ENCODE assay signal across 1 cellular context in genomic region chr22:38735465-38736256, GRCh38.
TF ChIP-seq lines count a peak whose summit lies in the region.

No MANE protein-coding gene starts in this region.

TF ChIP-seq in GM23338, 12 proteins besides CTCF, POLR2A, EP300 and RAD21 (continued from another document):
- TF ChIP-seq, protein P1, sequence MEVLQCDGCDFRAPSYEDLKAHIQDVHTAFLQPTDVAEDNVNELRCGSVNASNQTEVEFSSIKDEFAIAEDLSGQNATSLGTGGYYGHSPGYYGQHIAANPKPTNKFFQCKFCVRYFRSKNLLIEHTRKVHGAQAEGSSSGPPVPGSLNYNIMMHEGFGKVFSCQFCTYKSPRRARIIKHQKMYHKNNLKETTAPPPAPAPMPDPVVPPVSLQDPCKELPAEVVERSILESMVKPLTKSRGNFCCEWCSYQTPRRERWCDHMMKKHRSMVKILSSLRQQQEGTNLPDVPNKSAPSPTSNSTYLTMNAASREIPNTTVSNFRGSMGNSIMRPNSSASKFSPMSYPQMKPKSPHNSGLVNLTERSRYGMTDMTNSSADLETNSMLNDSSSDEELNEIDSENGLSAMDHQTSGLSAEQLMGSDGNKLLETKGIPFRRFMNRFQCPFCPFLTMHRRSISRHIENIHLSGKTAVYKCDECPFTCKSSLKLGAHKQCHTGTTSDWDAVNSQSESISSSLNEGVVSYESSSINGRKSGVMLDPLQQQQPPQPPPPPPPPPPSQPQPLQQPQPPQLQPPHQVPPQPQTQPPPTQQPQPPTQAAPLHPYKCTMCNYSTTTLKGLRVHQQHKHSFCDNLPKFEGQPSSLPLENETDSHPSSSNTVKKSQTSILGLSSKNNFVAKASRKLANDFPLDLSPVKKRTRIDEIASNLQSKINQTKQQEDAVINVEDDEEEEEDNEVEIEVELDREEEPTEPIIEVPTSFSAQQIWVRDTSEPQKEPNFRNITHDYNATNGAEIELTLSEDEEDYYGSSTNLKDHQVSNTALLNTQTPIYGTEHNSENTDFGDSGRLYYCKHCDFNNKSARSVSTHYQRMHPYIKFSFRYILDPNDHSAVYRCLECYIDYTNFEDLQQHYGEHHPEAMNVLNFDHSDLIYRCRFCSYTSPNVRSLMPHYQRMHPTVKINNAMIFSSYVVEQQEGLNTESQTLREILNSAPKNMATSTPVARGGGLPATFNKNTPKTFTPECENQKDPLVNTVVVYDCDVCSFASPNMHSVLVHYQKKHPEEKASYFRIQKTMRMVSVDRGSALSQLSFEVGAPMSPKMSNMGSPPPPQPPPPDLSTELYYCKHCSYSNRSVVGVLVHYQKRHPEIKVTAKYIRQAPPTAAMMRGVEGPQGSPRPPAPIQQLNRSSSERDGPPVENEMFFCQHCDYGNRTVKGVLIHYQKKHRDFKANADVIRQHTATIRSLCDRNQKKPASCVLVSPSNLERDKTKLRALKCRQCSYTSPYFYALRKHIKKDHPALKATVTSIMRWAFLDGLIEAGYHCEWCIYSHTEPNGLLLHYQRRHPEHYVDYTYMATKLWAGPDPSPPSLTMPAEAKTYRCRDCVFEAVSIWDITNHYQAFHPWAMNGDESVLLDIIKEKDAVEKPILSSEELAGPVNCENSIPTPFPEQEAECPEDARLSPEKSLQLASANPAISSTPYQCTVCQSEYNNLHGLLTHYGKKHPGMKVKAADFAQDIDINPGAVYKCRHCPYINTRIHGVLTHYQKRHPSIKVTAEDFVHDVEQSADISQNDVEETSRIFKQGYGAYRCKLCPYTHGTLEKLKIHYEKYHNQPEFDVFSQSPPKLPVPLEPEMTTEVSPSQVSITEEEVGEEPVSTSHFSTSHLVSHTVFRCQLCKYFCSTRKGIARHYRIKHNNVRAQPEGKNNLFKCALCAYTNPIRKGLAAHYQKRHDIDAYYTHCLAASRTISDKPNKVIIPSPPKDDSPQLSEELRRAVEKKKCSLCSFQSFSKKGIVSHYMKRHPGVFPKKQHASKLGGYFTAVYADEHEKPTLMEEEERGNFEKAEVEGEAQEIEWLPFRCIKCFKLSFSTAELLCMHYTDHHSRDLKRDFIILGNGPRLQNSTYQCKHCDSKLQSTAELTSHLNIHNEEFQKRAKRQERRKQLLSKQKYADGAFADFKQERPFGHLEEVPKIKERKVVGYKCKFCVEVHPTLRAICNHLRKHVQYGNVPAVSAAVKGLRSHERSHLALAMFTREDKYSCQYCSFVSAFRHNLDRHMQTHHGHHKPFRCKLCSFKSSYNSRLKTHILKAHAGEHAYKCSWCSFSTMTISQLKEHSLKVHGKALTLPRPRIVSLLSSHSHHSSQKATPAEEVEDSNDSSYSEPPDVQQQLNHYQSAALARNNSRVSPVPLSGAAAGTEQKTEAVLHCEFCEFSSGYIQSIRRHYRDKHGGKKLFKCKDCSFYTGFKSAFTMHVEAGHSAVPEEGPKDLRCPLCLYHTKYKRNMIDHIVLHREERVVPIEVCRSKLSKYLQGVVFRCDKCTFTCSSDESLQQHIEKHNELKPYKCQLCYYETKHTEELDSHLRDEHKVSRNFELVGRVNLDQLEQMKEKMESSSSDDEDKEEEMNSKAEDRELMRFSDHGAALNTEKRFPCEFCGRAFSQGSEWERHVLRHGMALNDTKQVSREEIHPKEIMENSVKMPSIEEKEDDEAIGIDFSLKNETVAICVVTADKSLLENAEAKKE (CRISPR knock-in tag; IDR thresholded peaks at IDR 0.05): no peak
- TF ChIP-seq ZNF331 (CRISPR knock-in tag; IDR thresholded peaks at IDR 0.05; ENCODE audit: low read depth): no peak
- TF ChIP-seq ETS1 (IDR thresholded peaks at IDR 0.05): no peak
- no peak for TF ChIP-seq ZNF114 (CRISPR knock-in tag; IDR thresholded peaks at IDR 0.05)
- TF ChIP-seq POLR2AphosphoS5 (IDR thresholded peaks at IDR 0.05; ENCODE audit: low read depth): no peak
- TF ChIP-seq STAT1 (IDR thresholded peaks at IDR 0.05; ENCODE audit: unreplicated experiment): no peak
- no peak for TF ChIP-seq JUNB (IDR thresholded peaks at IDR 0.05; ENCODE audit: unreplicated experiment)
- no peak for TF ChIP-seq NANOG (IDR thresholded peaks at IDR 0.05; ENCODE audit: borderline replicate concordance)
- TF ChIP-seq EZH2phosphoT487 (IDR thresholded peaks at IDR 0.05; ENCODE audit: unreplicated experiment): no peak
- TF ChIP-seq EZH2 (IDR thresholded peaks at IDR 0.05; ENCODE audit: low read depth, unreplicated experiment): no peak
- TF ChIP-seq REST (IDR thresholded peaks at IDR 0.05; ENCODE audit: unreplicated experiment): no peak
